In the genomic region with DNA sequence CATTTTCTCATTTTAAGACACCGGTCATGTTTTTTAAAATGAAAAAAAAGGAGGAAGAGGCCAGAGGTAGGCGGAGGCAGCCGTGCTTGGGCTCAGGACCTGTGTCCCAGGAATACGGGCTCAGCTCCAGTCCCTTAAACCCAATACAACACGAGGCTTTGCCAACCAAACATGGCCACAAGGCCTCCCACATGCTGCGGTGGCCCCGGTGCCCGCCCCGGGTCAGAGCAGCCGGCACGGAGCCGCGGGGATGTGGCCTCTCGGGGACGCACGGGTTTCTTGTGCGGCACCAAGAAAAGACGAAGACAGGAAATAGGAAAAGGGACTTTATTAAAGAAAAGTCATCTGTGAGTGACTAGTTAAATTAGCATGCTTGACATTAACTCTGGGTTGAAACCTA, we compare ENCODE assay signal across 23 cellular contexts. TPM values are rescaled to one million over a fixed set of nuclear protein-coding genes. Genes with fewer than 3 reads are reported as not detected.
DNase-seq lines count a peak whose midpoint lies in the region; ATAC-seq, FAIRE-seq and TF ChIP-seq lines count a peak whose summit lies in the region.
"Had no signal": no experiment of that assay in that cellular context is flagged by ENCODE, and none has a peak within 500 bp of the region (broad histone marks: within the 10 kb centered on the region; RNA-seq: fewer than 3 reads in every experiment).

No MANE protein-coding gene starts in this region.

- H2AFZ ChIP-seq in SK-N-SH (ENCODE audit: low read depth), result no peak overlapping the region
- H2AFZ ChIP-seq: GM23338 had no signal

- no peaks in the 10 kb centered on the region for H3K4me1 Mint-ChIP-seq in WTC11
- H3K4me1 Mint-ChIP-seq: B cell, GM23338 had no signal

- no peaks in the 10 kb centered on the region for H4K20me1 ChIP-seq in SK-N-SH (ENCODE audit: insufficient read depth)

- H3K4me2 ChIP-seq in SK-N-SH, result no peak overlapping the region
- H3K4me2 ChIP-seq: BLaER1, GM23338 had no signal

- no peaks in the 10 kb centered on the region for H3F3A ChIP-seq in SK-N-SH (replicated peaks; ENCODE audit: insufficient read depth)

- H3K36me3 Mint-ChIP-seq in WTC11, result peaks cover 60% of the 10 kb centered on the region

- peak; percentile 44 for DNase-seq in H7
- no peak for DNase-seq in WTC11 (ENCODE audit: low spot score)
- DNase-seq in kidney, result peak; percentile 51
- no peak for DNase-seq in gastrocnemius medialis
- no peak for DNase-seq in cardiac septum (ENCODE audit: low spot score)
- no peak for DNase-seq in SK-N-SH
- DNase-seq in esophagus squamous epithelium (lab: John Stamatoyannopoulos, UW), result no peak
- no peak for DNase-seq in prostate gland (ENCODE audit: low spot score)
- DNase-seq: CD4-positive, CD25-positive, alpha-beta regulatory T cell; DMS 273 treated with DMSO at 0.1 percent for 48 hours; DMS79; EL; GDM1; HCEC 1CT had no signal

- TF ChIP-seq CTCF in WTC11 (IDR thresholded peaks at IDR 0.05), result no peak
- TF ChIP-seq CTCF in kidney (IDR thresholded peaks at IDR 0.05; ENCODE audit: borderline replicate concordance, extremely low read depth, insufficient read depth), result no peak
- no peak for TF ChIP-seq CTCF in gastrocnemius medialis (IDR thresholded peaks at IDR 0.05 in 4 of 5, conservative IDR thresholded peaks at IDR 0.05 in 1 of 5)
- no peak for TF ChIP-seq CTCF in SK-N-SH (IDR thresholded peaks at IDR 0.05)
- no peak for TF ChIP-seq CTCF in esophagus squamous epithelium (IDR thresholded peaks at IDR 0.05)
- TF ChIP-seq CTCF in prostate gland (IDR thresholded peaks at IDR 0.05), result no peak

- intact Hi-C loops in kidney (cut with DNase I), result no loop called here
- intact Hi-C loops in gastrocnemius medialis (cut with DNase I; ENCODE audit: low total_unique reads), result no loop called here
- intact Hi-C loops in cardiac septum (cut with DNase I), result no loop called here
- intact Hi-C loops in esophagus squamous epithelium (cut with DNase I), result no loop called here
- intact Hi-C loops in prostate gland (cut with DNase I), result no loop called here

- H3K27ac ChIP-seq in kidney (ENCODE audit: low read depth in 2 of 2, low read length in 2 of 2) (no peak overlapping the region), gastrocnemius medialis (peak overlapping the region; percentile 85 to 99 (median 96)), SK-N-SH (ENCODE audit: low read depth in 2 of 2, low read length in 1 of 2) (no peak overlapping the region), esophagus squamous epithelium (no peak overlapping the region), prostate gland (no peak overlapping the region)
- H3K27ac ChIP-seq: 22Rv1, BLaER1, C4-2B had no signal

- no peaks in the 10 kb centered on the region for H3K79me2 ChIP-seq in SK-N-SH (ENCODE audit: insufficient read depth)

- in situ Hi-C loops in gastrocnemius medialis (cut with MboI; ENCODE audit: low sequenced_read_pairs in 4 of 4), result no loop called here

- H3K9me3 ChIP-seq in kidney (ENCODE audit: control insufficient read depth in 1 of 2, low read length in 2 of 2), result no peaks in the 10 kb centered on the region
- no peaks in the 10 kb centered on the region for H3K9me3 ChIP-seq in gastrocnemius medialis
- H3K9me3 ChIP-seq in SK-N-SH, result no peaks in the 10 kb centered on the region
- H3K9me3 ChIP-seq in esophagus squamous epithelium, result no peaks in the 10 kb centered on the region
- no peaks in the 10 kb centered on the region for H3K9me3 ChIP-seq in prostate gland

- CTCF ChIA-PET in WTC11 (lab: Charles Lee) (no interaction called here), SK-N-SH (lab: Yijun Ruan, JAX) (no interaction called here)

- H3K4me1 ChIP-seq in kidney (ENCODE audit: control insufficient read depth in 1 of 2, insufficient read depth in 1 of 2, low read depth in 1 of 2, low read length in 2 of 2) (no peaks in the 10 kb centered on the region), gastrocnemius medialis (peaks cover 23 to 40% of the 10 kb centered on the region in 2 donors), SK-N-SH (ENCODE audit: control insufficient read depth in 1 of 2, insufficient read depth in 2 of 2, low read depth in 1 of 2, low read length in 1 of 2) (no peaks in the 10 kb centered on the region), esophagus squamous epithelium (peaks cover under 1 to 18% (median under 1%) of the 10 kb centered on the region in 3 donors), prostate gland (replicated peaks) (no peaks in the 10 kb centered on the region)

- H3K27ac Mint-ChIP-seq in WTC11, result peak overlapping the region; percentile 73; the same call in 1 of the 2 replicates
- H3K27ac Mint-ChIP-seq: B cell; CD4-positive, CD25-positive, alpha-beta regulatory T cell; GM23338 had no signal

- no peak overlapping the region for H3K4me3 ChIP-seq in H7 (ENCODE audit: insufficient read depth, low read depth, low read length)
- no peak overlapping the region for H3K4me3 ChIP-seq in kidney (ENCODE audit: low read length in 2 of 2)
- no peak overlapping the region for H3K4me3 ChIP-seq in gastrocnemius medialis
- no peak overlapping the region for H3K4me3 ChIP-seq in SK-N-SH (ENCODE audit: low read depth in 2 of 2, low read length in 1 of 2)
- H3K4me3 ChIP-seq in esophagus squamous epithelium, result no peak overlapping the region
- no peak overlapping the region for H3K4me3 ChIP-seq in prostate gland
- H3K4me3 ChIP-seq: BLaER1, GM12878, GM23338 had no signal

- H3K9me2 ChIP-seq in SK-N-SH, result no peaks in the 10 kb centered on the region

- ATAC-seq in WTC11 (no peak), gastrocnemius medialis (peak; percentile 21 to 30)
- ATAC-seq: GM12878, GM23338 had no signal

- no peaks in the 10 kb centered on the region for H3K27me3 Mint-ChIP-seq in WTC11 (ENCODE audit: low read depth)
- H3K27me3 Mint-ChIP-seq: B cell; CD4-positive, CD25-positive, alpha-beta regulatory T cell; CD8-positive, alpha-beta memory T cell had no signal

- H3K36me3 ChIP-seq in H7 (replicated peaks; ENCODE audit: control insufficient read depth, insufficient read depth, low read length) (peaks cover 11% of the 10 kb centered on the region), kidney (ENCODE audit: control insufficient read depth in 1 of 2, insufficient read depth in 2 of 2, low read length in 2 of 2) (peaks cover 14 to 48% of the 10 kb centered on the region in 2 donors), gastrocnemius medialis (peaks cover 0 to 59% of the 10 kb centered on the region in 2 donors), SK-N-SH (replicated peaks in 1 of 2; ENCODE audit: control insufficient read depth in 1 of 2, insufficient read depth in 2 of 2, low read length in 1 of 2) (peaks cover 16 to 36% of the 10 kb centered on the region in 2 experiments), esophagus squamous epithelium (peaks cover 7 to 86% (median 26%) of the 10 kb centered on the region in 3 donors), prostate gland (peaks cover 0 to 8% of the 10 kb centered on the region in 2 donors)

- POLR2A ChIA-PET in WTC11 (lab: Charles Lee) (no interaction called here), SK-N-SH (lab: Yijun Ruan, JAX) (no interaction called here)

- TF ChIP-seq RAD21 in SK-N-SH (IDR thresholded peaks at IDR 0.05; ENCODE audit: low read length), result no peak

- TF ChIP-seq POLR2A in gastrocnemius medialis (IDR thresholded peaks at IDR 0.05) (no peak), esophagus squamous epithelium (IDR thresholded peaks at IDR 0.05) (no peak), prostate gland (IDR thresholded peaks at IDR 0.05) (no peak)

- no peak overlapping the region for H3K4me3 Mint-ChIP-seq in WTC11
- H3K4me3 Mint-ChIP-seq: B cell; CD4-positive, CD25-positive, alpha-beta regulatory T cell; CD8-positive, alpha-beta memory T cell; GM23338 had no signal

- no peak for FAIRE-seq in kidney (lab: Jason Lieb, UNC)
- FAIRE-seq: A204.1, D721Med, GM12878 had no signal

- 92% methylated on average over 18 of the region's 18 CpGs for WGBS in SK-N-SH (ENCODE audit: low lambda C conversion rate)
- WGBS in esophagus squamous epithelium, 2 donors, result 90 to 91% methylated on average over 9 to 18 of the region's 18 CpGs
- WGBS in prostate gland, result 94% methylated on average over 17 of the region's 18 CpGs

- peaks cover 8% of the 10 kb centered on the region for H3K9me3 Mint-ChIP-seq in WTC11
- H3K9me3 Mint-ChIP-seq: CD4-positive, CD25-positive, alpha-beta regulatory T cell; CD8-positive, alpha-beta memory T cell had no signal

- TF ChIP-seq EP300 in SK-N-SH (IDR thresholded peaks at IDR 0.05; ENCODE audit: borderline replicate concordance in 1 of 2, low read depth in 1 of 2, low read length in 1 of 2), result no peak

- H3K27me3 ChIP-seq in H7 (ENCODE audit: control insufficient read depth, insufficient read depth, low read length) (no peaks in the 10 kb centered on the region), gastrocnemius medialis (no peaks in the 10 kb centered on the region), SK-N-SH (ENCODE audit: insufficient read depth) (no peaks in the 10 kb centered on the region), esophagus squamous epithelium (no peaks in the 10 kb centered on the region), prostate gland (replicated peaks; ENCODE audit: insufficient read depth) (no peaks in the 10 kb centered on the region)
- H3K27me3 ChIP-seq: BLaER1 had no signal

- H3K9ac ChIP-seq in kidney (ENCODE audit: low read length in 2 of 2) (no peak overlapping the region), SK-N-SH (no peak overlapping the region)
- H3K9ac ChIP-seq: BLaER1 had no signal

TF ChIP-seq in SK-N-SH, 30 proteins besides CTCF, POLR2A, EP300 and RAD21 (continues in another document):
- TF ChIP-seq NRF1 (IDR thresholded peaks at IDR 0.05; ENCODE audit: low read depth, low read length), result no peak
- TF ChIP-seq, protein P1, sequence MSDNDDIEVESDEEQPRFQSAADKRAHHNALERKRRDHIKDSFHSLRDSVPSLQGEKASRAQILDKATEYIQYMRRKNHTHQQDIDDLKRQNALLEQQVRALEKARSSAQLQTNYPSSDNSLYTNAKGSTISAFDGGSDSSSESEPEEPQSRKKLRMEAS (IDR thresholded peaks at IDR 0.05; ENCODE audit: low read depth), result no peak

RNA-seq across cellular contexts. Expression of a gene that starts 25.3 kb away (rescaled TPM):
- total RNA-seq in H7 (2014; rRNA removed; shearing (Covaris generic)), result 26.3 and 34.6 TPM in 2 replicates
- total RNA-seq in WTC11 (2021), result 33.5 to 40.5 TPM (median 35.8 TPM) in 3 replicates
- total RNA-seq in kidney, result 38.6 TPM
- polyA plus RNA-seq in kidney (ENCODE audit: insufficient read depth, low read depth, low replicate concordance), result 3.3 TPM
- total RNA-seq in gastrocnemius medialis, result 10 to 100 TPM; 54.8 to 94.9 (median 82.9) TPM
- total RNA-seq in cardiac septum, result 25.5 TPM
- 6.2 and 8.9 TPM in 2 replicates for polyA plus RNA-seq in SK-N-SH (2012; rRNA removed)
- 6.8 and 7.3 TPM in 2 replicates for polyA plus RNA-seq in SK-N-SH (2012; cell fraction: cytosol; rRNA removed)
- polyA plus RNA-seq in SK-N-SH (2012; cell fraction: nucleus; rRNA removed), result 9.8 and 10.4 TPM in 2 replicates
- total RNA-seq in esophagus squamous epithelium, result 10 to 100 TPM; 31.2 to 85.3 (median 51.6) TPM
- total RNA-seq in prostate gland, result 10 to 100 TPM; 28.3 to 86.6 TPM

RNA-seq across cellular contexts. Expression of a gene that starts 28.5 kb away (rescaled TPM):
- total RNA-seq in H7 (2014; rRNA removed; shearing (Covaris generic)), result 74.6 and 77.0 TPM in 2 replicates
- total RNA-seq in WTC11 (2021) (46.4 to 55.6 TPM (median 53.3 TPM) in 3 replicates), kidney (40.2 TPM), gastrocnemius medialis (100 to 1,000 TPM; 218 to 263 (median 248) TPM), cardiac septum (90.3 TPM), esophagus squamous epithelium (10 to 100 TPM; 47.6 to 63.2 (median 54.3) TPM), prostate gland (10 to 100 TPM; 53.7 to 59.1 TPM)
- polyA plus RNA-seq in kidney (ENCODE audit: insufficient read depth, low read depth, low replicate concordance) (52.6 TPM), SK-N-SH (2012; rRNA removed) (67.7 and 69.3 TPM in 2 replicates)
- 54.5 and 61.1 TPM in 2 replicates for polyA plus RNA-seq in SK-N-SH (2012; cell fraction: cytosol; rRNA removed)
- 115 and 123 TPM in 2 replicates for polyA plus RNA-seq in SK-N-SH (2012; cell fraction: nucleus; rRNA removed)

Comparison
In these comparisons a context has a peak if more than half of its experiments do, and no peak if none do; other contexts are left out.
1. DNase-seq: peak in H7 (single experiment) and kidney (single experiment); none in WTC11 (single experiment), gastrocnemius medialis (0 of 2), cardiac septum (single experiment), SK-N-SH (single experiment), esophagus squamous epithelium (single experiment) and prostate gland (single experiment).
2. H3K27ac ChIP-seq: peak in gastrocnemius medialis (4 of 4); none in kidney (0 of 2), SK-N-SH (0 of 2), esophagus squamous epithelium (0 of 4) and prostate gland (0 of 2).